Comparison of ENCODE assay signal across 1 cellular context in the genomic region with DNA sequence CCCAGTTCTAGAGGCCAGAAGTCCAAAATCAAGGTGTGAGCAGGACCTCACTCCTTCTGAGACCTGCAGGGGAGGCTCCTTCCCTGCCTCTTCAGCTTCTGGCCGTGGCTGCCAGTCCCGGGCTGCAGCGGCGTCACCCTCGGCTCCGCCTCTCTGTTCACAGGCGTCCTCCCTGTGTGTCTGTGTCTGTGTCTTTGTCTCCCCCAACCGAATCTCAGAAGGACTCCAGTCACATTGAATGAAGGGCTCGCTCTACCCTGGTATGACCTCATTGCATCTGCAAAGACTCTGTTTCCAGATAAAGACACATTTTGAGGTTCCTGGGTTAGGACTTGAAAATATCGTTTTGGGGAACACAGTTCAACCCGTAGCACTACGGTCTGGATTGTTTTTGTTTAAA.
TF ChIP-seq lines count a peak whose summit lies in the region.

No MANE protein-coding gene starts in this region.

TF ChIP-seq in HEK293, 187 proteins besides CTCF, POLR2A, EP300 and RAD21 (continued from another document and continues in another):
- TF ChIP-seq PRDM10 (tag by site-specific recombination; IDR thresholded peaks at IDR 0.05) (no peak), ZNF660 (tag by site-specific recombination; IDR thresholded peaks at IDR 0.05) (peak; percentile 80), ZNF366 (tag by site-specific recombination; conservative IDR thresholded peaks at IDR 0.05) (no peak), ZNF140 (tag by site-specific recombination; IDR thresholded peaks at IDR 0.05) (no peak), GLI4 (tag by site-specific recombination; IDR thresholded peaks at IDR 0.05) (no peak), ZNF26 (tag by site-specific recombination; IDR thresholded peaks at IDR 0.05) (no peak), ZNF280C (tag by site-specific recombination; IDR thresholded peaks at IDR 0.05) (no peak), ZNF16 (tag by site-specific recombination; IDR thresholded peaks at IDR 0.05; ENCODE audit: low read depth) (no peak), HOXA7 (CRISPR knock-in tag; IDR thresholded peaks at IDR 0.05; ENCODE audit: borderline replicate concordance) (no peak), ZBTB20 (tag by site-specific recombination; IDR thresholded peaks at IDR 0.05) (peak; percentile 25; the same call in 1 of the 2 replicates), ZNF114 (tag by site-specific recombination; IDR thresholded peaks at IDR 0.05) (no peak), ZNF629 (tag by site-specific recombination; IDR thresholded peaks at IDR 0.05) (0 out of 2 replicates have a peak, but pooled peaks have one; percentile 36), ZNF10 (tag by site-specific recombination; IDR thresholded peaks at IDR 0.05) (no peak), SETDB1 (IDR thresholded peaks at IDR 0.05; ENCODE audit: insufficient read length, low read length) (no peak), ZNF404 (tag by site-specific recombination; IDR thresholded peaks at IDR 0.05) (no peak), SP3 (tag by site-specific recombination; IDR thresholded peaks at IDR 0.05) (0 out of 2 replicates have a peak, but pooled peaks have one; percentile 21), ZNF202 (tag by site-specific recombination; IDR thresholded peaks at IDR 0.05; ENCODE audit: borderline replicate concordance) (no peak), ZFP37 (tag by site-specific recombination; IDR thresholded peaks at IDR 0.05) (no peak), ZNF426 (tag by site-specific recombination; IDR thresholded peaks at IDR 0.05) (no peak), ZNF175 (tag by site-specific recombination; IDR thresholded peaks at IDR 0.05) (no peak), ZEB2 (tag by site-specific recombination; IDR thresholded peaks at IDR 0.05) (no peak), MZF1 (tag by site-specific recombination; IDR thresholded peaks at IDR 0.05; ENCODE audit: borderline replicate concordance) (no peak), ZNF654 (tag by site-specific recombination; IDR thresholded peaks at IDR 0.05; ENCODE audit: low read depth) (peak; percentile 64), GLIS2 (tag by site-specific recombination; IDR thresholded peaks at IDR 0.05) (no peak), ZNF626 (tag by site-specific recombination; IDR thresholded peaks at IDR 0.05) (no peak), ZNF843 (tag by site-specific recombination; IDR thresholded peaks at IDR 0.05) (no peak), ZNF18 (tag by site-specific recombination; IDR thresholded peaks at IDR 0.05) (no peak), BCL6B (tag by site-specific recombination; IDR thresholded peaks at IDR 0.05) (no peak), ZBTB1 (tag by site-specific recombination; IDR thresholded peaks at IDR 0.05) (no peak), ZNF48 (tag by site-specific recombination; IDR thresholded peaks at IDR 0.05) (no peak), ZNF132 (tag by site-specific recombination; IDR thresholded peaks at IDR 0.05; ENCODE audit: borderline replicate concordance) (no peak), ZNF341 (tag by site-specific recombination; IDR thresholded peaks at IDR 0.05; ENCODE audit: low read depth) (no peak), ZNF549 (tag by site-specific recombination; IDR thresholded peaks at IDR 0.05) (no peak), ZNF768 (tag by site-specific recombination; IDR thresholded peaks at IDR 0.05) (no peak; the same call in 1 of the 2 replicates), ZNF645 (tag by site-specific recombination; IDR thresholded peaks at IDR 0.05) (no peak), ZNF548 (tag by site-specific recombination; IDR thresholded peaks at IDR 0.05) (no peak), ZNF354C (tag by site-specific recombination; IDR thresholded peaks at IDR 0.05; ENCODE audit: borderline replicate concordance, low read depth) (no peak), ZNF571 (tag by site-specific recombination; IDR thresholded peaks at IDR 0.05) (no peak), ZNF544 (tag by site-specific recombination; IDR thresholded peaks at IDR 0.05) (no peak), ZNF596 (tag by site-specific recombination; IDR thresholded peaks at IDR 0.05) (peak; percentile 78), OVOL3 (tag by site-specific recombination; IDR thresholded peaks at IDR 0.05) (no peak), BCL11B (tag by site-specific recombination; IDR thresholded peaks at IDR 0.05; ENCODE audit: low read depth) (no peak), ZNF423 (tag by site-specific recombination; IDR thresholded peaks at IDR 0.05) (no peak), ZNF266 (tag by site-specific recombination; IDR thresholded peaks at IDR 0.05; ENCODE audit: low read depth) (no peak), SP2 (tag by site-specific recombination; IDR thresholded peaks at IDR 0.05) (peak; percentile 10; the same call in 1 of the 2 replicates), SCRT2 (tag by site-specific recombination; IDR thresholded peaks at IDR 0.05) (no peak), TRIM28 (IDR thresholded peaks at IDR 0.05; ENCODE audit: borderline replicate concordance, low read length) (peak; percentile 81; the same call in 1 of the 2 replicates), ZNF621 (tag by site-specific recombination; IDR thresholded peaks at IDR 0.05) (no peak), ZNF76 (tag by site-specific recombination; IDR thresholded peaks at IDR 0.05; ENCODE audit: borderline replicate concordance, low read depth) (no peak), ZNF24 (tag by site-specific recombination; IDR thresholded peaks at IDR 0.05) (no peak), SALL2 (tag by site-specific recombination; IDR thresholded peaks at IDR 0.05; ENCODE audit: borderline replicate concordance) (no peak), YY2 (tag by site-specific recombination; IDR thresholded peaks at IDR 0.05) (no peak), ZFP69B (tag by site-specific recombination; IDR thresholded peaks at IDR 0.05) (no peak)
- TF ChIP-seq, protein P1, sequence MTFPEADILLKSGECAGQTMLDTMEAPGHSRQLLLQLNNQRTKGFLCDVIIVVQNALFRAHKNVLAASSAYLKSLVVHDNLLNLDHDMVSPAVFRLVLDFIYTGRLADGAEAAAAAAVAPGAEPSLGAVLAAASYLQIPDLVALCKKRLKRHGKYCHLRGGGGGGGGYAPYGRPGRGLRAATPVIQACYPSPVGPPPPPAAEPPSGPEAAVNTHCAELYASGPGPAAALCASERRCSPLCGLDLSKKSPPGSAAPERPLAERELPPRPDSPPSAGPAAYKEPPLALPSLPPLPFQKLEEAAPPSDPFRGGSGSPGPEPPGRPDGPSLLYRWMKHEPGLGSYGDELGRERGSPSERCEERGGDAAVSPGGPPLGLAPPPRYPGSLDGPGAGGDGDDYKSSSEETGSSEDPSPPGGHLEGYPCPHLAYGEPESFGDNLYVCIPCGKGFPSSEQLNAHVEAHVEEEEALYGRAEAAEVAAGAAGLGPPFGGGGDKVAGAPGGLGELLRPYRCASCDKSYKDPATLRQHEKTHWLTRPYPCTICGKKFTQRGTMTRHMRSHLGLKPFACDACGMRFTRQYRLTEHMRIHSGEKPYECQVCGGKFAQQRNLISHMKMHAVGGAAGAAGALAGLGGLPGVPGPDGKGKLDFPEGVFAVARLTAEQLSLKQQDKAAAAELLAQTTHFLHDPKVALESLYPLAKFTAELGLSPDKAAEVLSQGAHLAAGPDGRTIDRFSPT (tag by site-specific recombination; IDR thresholded peaks at IDR 0.05): no peak
- TF ChIP-seq, protein P2, sequence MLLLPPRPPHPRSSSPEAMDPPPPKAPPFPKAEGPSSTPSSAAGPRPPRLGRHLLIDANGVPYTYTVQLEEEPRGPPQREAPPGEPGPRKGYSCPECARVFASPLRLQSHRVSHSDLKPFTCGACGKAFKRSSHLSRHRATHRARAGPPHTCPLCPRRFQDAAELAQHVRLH (tag by site-specific recombination; IDR thresholded peaks at IDR 0.05): no peak
